Comparison of ENCODE assay signal across 9 cellular contexts in the genomic region with DNA sequence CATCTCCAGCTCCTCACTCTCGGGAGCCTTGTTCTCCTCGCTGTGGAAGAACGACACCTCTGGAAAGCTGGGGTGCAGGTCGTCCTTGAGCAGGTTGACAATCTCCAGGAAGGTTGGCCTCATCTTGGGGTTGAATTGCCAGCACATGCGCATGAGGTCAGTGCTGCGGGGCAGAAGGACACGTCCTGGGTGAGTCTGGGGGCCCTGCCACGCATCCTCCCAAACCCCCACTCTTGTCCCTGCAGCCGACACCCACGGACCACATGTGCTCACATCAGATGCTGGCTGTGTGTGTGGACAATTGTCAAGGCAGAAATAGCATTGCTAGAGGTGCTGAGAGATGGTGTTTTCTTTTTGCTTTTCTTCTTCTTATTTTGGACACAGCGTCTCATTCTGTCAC. TPM values are rescaled to one million over a fixed set of nuclear protein-coding genes. Genes with fewer than 3 reads are reported as not detected.
"Had no signal": no experiment of that assay in that cellular context is flagged by ENCODE, and none has a peak within 500 bp of the region (broad histone marks: within the 10 kb centered on the region; RNA-seq: fewer than 3 reads in every experiment).

No MANE protein-coding gene starts in this region.

- H3K4me2 ChIP-seq: KMS-11 had no signal

- ATAC-seq: HepG2, K562 had no signal

- H3K4me3 Mint-ChIP-seq: IgD-negative memory B cell had no signal

- H3K27ac ChIP-seq: HL-60, KMS-11 had no signal

- H3K9ac ChIP-seq: KMS-11 had no signal

- H3K4me1 Mint-ChIP-seq: IgD-negative memory B cell had no signal

- H3K4me3 ChIP-seq: K562 had no signal

- DNase-seq: KBM-7, KG1 had no signal

- H3K9me3 Mint-ChIP-seq: IgD-negative memory B cell had no signal

RNA-seq across cellular contexts. Expression of gene MBD3L3, which starts 58.8 kb away (rescaled TPM):
- total RNA-seq: HepG2, HT-29, HT1080, K562 had no signal
- polyA plus RNA-seq: HepG2, IgD-negative memory B cell, K562 had no signal
